31 cellular contexts compared by ENCODE assay signal in genomic region chr2:119608553-119608952, GRCh38.
"Had no signal": no experiment of that assay in that cellular context is flagged by ENCODE, and none has a peak within 500 bp of the region (broad histone marks: within the 10 kb centered on the region; RNA-seq: fewer than 3 reads in every experiment).

No MANE protein-coding gene starts in this region.

- H3K36me3 Mint-ChIP-seq: immature natural killer cell; mesothelial cell of epicardium; naive B cell; natural killer cell; stimulated activated naive B cell treated with anti-CD40 and anti-IgM and Interleukin-4, amounts not matched to agents 10 μg/mL and 1 μg/mL and 100 μg/mL, for 72 hours had no signal

- H3K27ac Mint-ChIP-seq: immature natural killer cell; mesothelial cell of epicardium; natural killer cell; nephron progenitor cell; neural progenitor cell; progenitor cell of endocrine pancreas; stimulated activated naive B cell treated with anti-CD40 and anti-IgM and Interleukin-4, amounts not matched to agents 10 μg/mL and 1 μg/mL and 100 μg/mL, for 72 hours had no signal

- H3K27me3 Mint-ChIP-seq: progenitor cell of endocrine pancreas had no signal

- ATAC-seq: left colon; left lung; lower lobe of right lung; natural killer cell; right lobe of liver; stimulated activated naive B cell treated with anti-CD40 and anti-IgM and Interleukin-4, amounts not matched to agents 10 μg/mL and 1 μg/mL and 100 μg/mL, for 72 hours; stimulated activated naive CD8-positive, alpha-beta T cell treated with anti-CD3 and anti-CD28 coated beads, Interleukin-15, Interleukin-2, amounts not matched to agents 100 U/mL and 50 U/mL, for 24 hours had no signal

- H3K4me1 Mint-ChIP-seq: immature natural killer cell; naive B cell; natural killer cell; nephron progenitor cell; neural progenitor cell; stimulated activated naive B cell treated with anti-CD40 and anti-IgM and Interleukin-4, amounts not matched to agents 10 μg/mL and 1 μg/mL and 100 μg/mL, for 72 hours had no signal

- H3K27me3 ChIP-seq: left lung, ovary, right atrium auricular region, right lobe of liver, stomach, testis, thyroid gland, upper lobe of left lung had no signal

- H3K4me2 ChIP-seq: neural progenitor cell had no signal

- H3K9ac ChIP-seq: neural progenitor cell had no signal

- H3K9me3 ChIP-seq: neutrophil, ovary, right lobe of liver, testis, thyroid gland had no signal

- H2AFZ ChIP-seq: neural progenitor cell had no signal

- H3K4me3 ChIP-seq: left lung, lower lobe of right lung, neural progenitor cell, ovary, right atrium auricular region, right lobe of liver, skin epidermis, stomach, testis, thyroid gland, transverse colon, upper lobe of left lung had no signal

- H3K36me3 ChIP-seq: left lung, lower lobe of right lung, neural progenitor cell, neutrophil, ovary, right atrium auricular region, right lobe of liver, stomach, thyroid gland, transverse colon, upper lobe of left lung had no signal

- H3K4me3 Mint-ChIP-seq: immature natural killer cell; mesothelial cell of epicardium; naive B cell; natural killer cell; nephron progenitor cell; neural progenitor cell; stimulated activated naive B cell treated with anti-CD40 and anti-IgM and Interleukin-4, amounts not matched to agents 10 μg/mL and 1 μg/mL and 100 μg/mL, for 72 hours had no signal

- FAIRE-seq: islet of Langerhans, kidney had no signal

- H3K4me1 ChIP-seq: left lung, lower lobe of right lung, neural progenitor cell, right atrium auricular region, right lobe of liver, stomach, testis, thyroid gland, transverse colon, upper lobe of left lung had no signal

- DNase-seq: hypothalamus; immature natural killer cell; kidney; left colon; left lung; lower lobe of right lung; mammary epithelial cell; mesendoderm; naive B cell; natural killer cell; nephron progenitor cell; ovary; right lobe of liver; stimulated activated CD4-positive, alpha-beta T cell treated with anti-CD3 and anti-CD28 coated beads, Interleukin-12 subunit alpha, Interleukin-12 subunit beta, amount 100 ng/mL, for 4 hours; stimulated activated CD4-positive, alpha-beta T cell treated with anti-CD3 and anti-CD28 coated beads, Interleukin-15, amount 100 ng/mL, for 24 hours; stimulated activated CD4-positive, alpha-beta T cell treated with anti-CD3 and anti-CD28 coated beads, Interleukin-2, amount 100 ng/mL, for 24 hours; stimulated activated CD4-positive, alpha-beta T cell treated with anti-CD3 and anti-CD28 coated beads, Interleukin-4, amount 100 ng/mL, for 1 hour; stimulated activated naive B cell treated with anti-CD40 and anti-IgM and Interleukin-4, amounts not matched to agents 10 μg/mL and 1 μg/mL and 100 μg/mL, for 72 hours; stimulated activated naive CD8-positive, alpha-beta T cell treated with anti-CD3 and anti-CD28 coated beads, Interleukin-15, Interleukin-2, amounts not matched to agents 100 U/mL and 50 U/mL, for 24 hours; stomach; testis; thyroid gland; transverse colon; upper lobe of left lung had no signal

- H3K27ac ChIP-seq: left lung, lower lobe of right lung, neural progenitor cell, neutrophil, ovary, right atrium auricular region, right lobe of liver, skin epidermis, stomach, testis, thyroid gland, transverse colon, upper lobe of left lung had no signal

- H3K9me3 Mint-ChIP-seq: natural killer cell had no signal
